ENCODE assay signal across 1 cellular context in the genomic region with DNA sequence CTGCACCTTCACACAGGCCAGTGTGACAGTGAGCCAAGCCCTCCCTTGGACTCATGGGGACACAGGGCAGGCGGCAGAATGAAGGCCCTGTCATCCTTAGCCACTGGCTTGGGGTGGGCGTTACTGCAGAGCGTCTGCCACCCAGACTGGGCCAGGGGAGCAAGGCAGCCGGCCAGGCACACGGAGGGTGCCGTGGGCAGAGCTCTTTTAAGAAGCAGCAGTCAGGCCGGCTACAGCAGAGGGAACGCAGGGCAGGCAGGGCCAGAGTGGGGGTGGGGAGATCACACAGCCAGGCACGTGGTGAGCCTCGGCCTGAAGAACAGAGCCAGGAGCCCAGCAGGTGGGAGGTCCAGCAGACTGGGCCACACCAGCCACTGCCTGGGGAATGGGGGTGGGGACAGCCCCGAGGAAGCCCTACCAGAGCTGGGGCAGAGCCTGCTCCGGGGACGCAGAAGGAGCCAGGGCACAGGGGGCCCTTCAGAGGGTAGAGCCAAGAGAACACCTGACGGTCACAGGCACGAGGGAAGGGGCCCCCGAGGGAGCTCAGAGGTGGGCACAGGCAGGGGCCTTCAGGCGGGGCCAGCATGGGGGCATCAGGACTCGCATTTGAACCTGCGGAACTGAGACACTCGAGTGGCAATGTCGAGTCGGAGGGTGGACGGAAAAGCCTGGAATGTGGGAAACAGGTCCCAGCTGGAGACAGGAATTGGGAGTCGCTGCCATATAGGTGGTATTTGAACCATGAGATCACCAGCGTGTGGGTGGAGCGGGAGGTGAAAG.
TF ChIP-seq lines count a peak whose summit lies in the region.

No MANE protein-coding gene starts in this region.

TF ChIP-seq in H1, 55 proteins besides CTCF, POLR2A, EP300 and RAD21:
- TF ChIP-seq SRF (IDR thresholded peaks at IDR 0.05; ENCODE audit: low read depth, low read length): no peak
- TF ChIP-seq, protein P1, sequence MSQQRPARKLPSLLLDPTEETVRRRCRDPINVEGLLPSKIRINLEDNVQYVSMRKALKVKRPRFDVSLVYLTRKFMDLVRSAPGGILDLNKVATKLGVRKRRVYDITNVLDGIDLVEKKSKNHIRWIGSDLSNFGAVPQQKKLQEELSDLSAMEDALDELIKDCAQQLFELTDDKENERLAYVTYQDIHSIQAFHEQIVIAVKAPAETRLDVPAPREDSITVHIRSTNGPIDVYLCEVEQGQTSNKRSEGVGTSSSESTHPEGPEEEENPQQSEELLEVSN (IDR thresholded peaks at IDR 0.05): peak; percentile 56
- TF ChIP-seq, protein P2, sequence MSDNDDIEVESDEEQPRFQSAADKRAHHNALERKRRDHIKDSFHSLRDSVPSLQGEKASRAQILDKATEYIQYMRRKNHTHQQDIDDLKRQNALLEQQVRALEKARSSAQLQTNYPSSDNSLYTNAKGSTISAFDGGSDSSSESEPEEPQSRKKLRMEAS (IDR thresholded peaks at IDR 0.05): peak; percentile 84
- TF ChIP-seq CHD2 (IDR thresholded peaks at IDR 0.05; ENCODE audit: low read length): 0 out of 2 replicates have a peak, but pooled peaks have one; percentile 31
